ENCODE assay signal across 8 cellular contexts in genomic region chr2:121479882-121480522, GRCh38. TPM values are rescaled to one million over a fixed set of nuclear protein-coding genes. Genes with fewer than 3 reads are reported as not detected.
DNase-seq lines count a peak whose midpoint lies in the region; ATAC-seq, FAIRE-seq and TF ChIP-seq lines count a peak whose summit lies in the region.

No MANE protein-coding gene starts in this region.

- POLR2A ChIA-PET in GM12878 (lab: Charles Lee) = no interaction called here

- H2AFZ ChIP-seq in GM12878 (ENCODE audit: control insufficient read depth, low read depth, low read length) = no peak overlapping the region

- H3K79me2 ChIP-seq in GM12878 (ENCODE audit: control insufficient read depth, insufficient read depth, low read length) = peaks cover 1% of the 10 kb centered on the region

- peak; percentile 53 for ATAC-seq in GM12878
- peak; percentile 69 to 72 for ATAC-seq in lower lobe of right lung
- no peak for ATAC-seq in HG03354 (IDR thresholded peaks at IDR 0.05; ENCODE audit: poor library complexity, severe bottlenecking, unreplicated experiment)
- no peak for ATAC-seq in HG03175 (IDR thresholded peaks at IDR 0.05; ENCODE audit: unreplicated experiment)

- TF ChIP-seq POLR2A in GM12878 (IDR thresholded peaks at IDR 0.05; ENCODE audit: low read depth, low read length) = no peak

- no peak overlapping the region for H3K9ac ChIP-seq in GM12878 (ENCODE audit: control insufficient read depth, insufficient read depth, low read length)

- no peak overlapping the region for H3K4me2 ChIP-seq in GM12878 (ENCODE audit: control insufficient read depth, insufficient read depth)

- RAD21 ChIA-PET in GM12878 (lab: Charles Lee; ENCODE audit: unreplicated experiment) = interaction anchor here (1.2 kb wide), 1 partner anchor 11 kb away, joined by 3 read pairs; no protein-coding TSS in a partner anchor

- H3K36me3 ChIP-seq in GM12878 (ENCODE audit: control insufficient read depth in 2 of 2, insufficient read depth in 2 of 2, low read length in 1 of 2) = peaks cover 4 to 9% of the 10 kb centered on the region in 2 experiments; a peak in 3 of 4 replicates
- H3K36me3 ChIP-seq in lower lobe of right lung = no peaks in the 10 kb centered on the region

- no peaks in the 10 kb centered on the region for H4K20me1 ChIP-seq in GM12878 (ENCODE audit: control insufficient read depth, insufficient read depth)

- H3K27ac ChIP-seq in GM12878 (ENCODE audit: control insufficient read depth, insufficient read depth) = no peak overlapping the region
- H3K27ac ChIP-seq in lower lobe of right lung = no peak overlapping the region

- DNase-seq in Caki2 (ENCODE audit: low read depth) (peak; percentile 38), M059J (ENCODE audit: low read depth) (peak; percentile 14), GM12878 (ENCODE audit: low read depth, low spot score) (no peak), lower lobe of right lung (no peak), mesenteric fat pad (ENCODE audit: low spot score) (no peak), Ammon's horn (ENCODE audit: low spot score) (no peak)

- H3K4me3 ChIP-seq in GM12878 (no peak overlapping the region), lower lobe of right lung (no peak overlapping the region)

- H3K27me3 ChIP-seq in GM12878 (replicated peaks in 1 of 2; ENCODE audit: control insufficient read depth in 2 of 2, insufficient read depth in 2 of 2, low read length in 1 of 2) = no peaks in the 10 kb centered on the region
- H3K27me3 ChIP-seq in lower lobe of right lung (ENCODE audit: low read depth) = no peaks in the 10 kb centered on the region

- SMC1A ChIA-PET in GM12878 (lab: Charles Lee; ENCODE audit: uncharacterized antibody, unreplicated experiment) = interaction anchor here (2.2 kb wide), 1 partner anchor 21 kb away, joined by 7 read pairs; no protein-coding TSS in a partner anchor

- in situ Hi-C loops in Caki2 (cut with HindIII; ENCODE audit: low pct_unique_long_range_greater_than_20kb, low sequenced_read_pairs) = no loop called here
- in situ Hi-C loops in GM12878 (cut with MboI) = no loop called here

- TF ChIP-seq EP300 in GM12878 (IDR thresholded peaks at IDR 0.05; ENCODE audit: borderline replicate concordance in 1 of 2, control insufficient read depth in 1 of 2, low read depth in 2 of 2, low read length in 2 of 2) = no peak

- no peaks in the 10 kb centered on the region for H3K4me1 ChIP-seq in GM12878 (ENCODE audit: control insufficient read depth, insufficient read depth, low read length)
- peaks cover 22% of the 10 kb centered on the region for H3K4me1 ChIP-seq in lower lobe of right lung

- TF ChIP-seq RAD21 in GM12878 (IDR thresholded peaks at IDR 0.05; ENCODE audit: insufficient read depth, low read depth, low read length) = no peak

- CTCF ChIA-PET in GM12878 (lab: Yijun Ruan, JAX) = interaction anchor here (0.6 to 0.7 kb wide), 2 partner anchors 11 to 52 kb away, joined by 3 read pairs; no protein-coding TSS in a partner anchor

- BruUV-seq in GM12878 (replicated peaks; lab: Mats Ljungman, UMichigan) = no TSS peak

- intact Hi-C loops in GM12878 (cut with micrococcal nuclease; ENCODE audit: unreplicated experiment) = no loop called here
- intact Hi-C loops in lower lobe of right lung (cut with DNase I) = no loop called here

- H3K9me3 ChIP-seq in GM12878 (replicated peaks; ENCODE audit: control insufficient read depth, insufficient read depth, low read length) (no peaks in the 10 kb centered on the region), lower lobe of right lung (no peaks in the 10 kb centered on the region)

- no peak for FAIRE-seq in GM12878 (lab: Jason Lieb, UNC)

- WGBS in GM12878 (ENCODE audit: insufficient coverage, insufficient replicate concordance, low lambda C conversion rate, missing lambda C conversion rate) = 84% methylated on average over 8 of the region's 8 CpGs

- TF ChIP-seq CTCF in GM12878 (IDR thresholded peaks at IDR 0.05 in 2 of 3, conservative IDR thresholded peaks at IDR 0.05 in 1 of 3; ENCODE audit: control insufficient read depth in 2 of 3, extremely low read depth in 1 of 3, insufficient read depth in 1 of 3, low read depth in 3 of 3, low read length in 3 of 3) (0 out of 6 replicates have a peak, but pooled peaks of 1 of the 3 experiments have one; percentile 29), lower lobe of right lung (IDR thresholded peaks at IDR 0.05) (peak; percentile 9)

TF ChIP-seq in GM12878, 131 proteins besides CTCF, POLR2A, EP300 and RAD21 (continues in another document):
- TF ChIP-seq MEF2A (IDR thresholded peaks at IDR 0.05; ENCODE audit: insufficient read depth, low read depth, low read length) (no peak), FOXM1 (IDR thresholded peaks at IDR 0.05; ENCODE audit: low read depth, low read length) (no peak), MXI1 (IDR thresholded peaks at IDR 0.05; ENCODE audit: low read depth, low read length) (no peak), ZNF592 (IDR thresholded peaks at IDR 0.05) (no peak), JUNB (IDR thresholded peaks at IDR 0.05) (no peak)
- TF ChIP-seq, protein P1, sequence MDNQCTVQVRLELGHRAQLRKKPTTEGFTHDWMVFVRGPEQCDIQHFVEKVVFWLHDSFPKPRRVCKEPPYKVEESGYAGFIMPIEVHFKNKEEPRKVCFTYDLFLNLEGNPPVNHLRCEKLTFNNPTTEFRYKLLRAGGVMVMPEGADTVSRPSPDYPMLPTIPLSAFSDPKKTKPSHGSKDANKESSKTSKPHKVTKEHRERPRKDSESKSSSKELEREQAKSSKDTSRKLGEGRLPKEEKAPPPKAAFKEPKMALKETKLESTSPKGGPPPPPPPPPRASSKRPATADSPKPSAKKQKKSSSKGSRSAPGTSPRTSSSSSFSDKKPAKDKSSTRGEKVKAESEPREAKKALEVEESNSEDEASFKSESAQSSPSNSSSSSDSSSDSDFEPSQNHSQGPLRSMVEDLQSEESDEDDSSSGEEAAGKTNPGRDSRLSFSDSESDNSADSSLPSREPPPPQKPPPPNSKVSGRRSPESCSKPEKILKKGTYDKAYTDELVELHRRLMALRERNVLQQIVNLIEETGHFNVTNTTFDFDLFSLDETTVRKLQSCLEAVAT (IDR thresholded peaks at IDR 0.05) = no peak

RNA-seq across cellular contexts. Expression of gene RNU4ATAC, which starts 50.7 kb away (rescaled TPM):
- not detected in 2 replicates for total RNA-seq in Caki2 (2014; rRNA removed; shearing (Covaris generic); ENCODE audit: low replicate concordance)
- total RNA-seq in M059J (2014; rRNA removed; shearing (Covaris generic)) = under 0.01 TPM in 1 of 2 replicates, not detected in the other
- total RNA-seq in GM12878 (2013; cell fraction: nucleolus; rRNA removed) = not detected in 2 replicates
- total RNA-seq in GM12878 (2014; rRNA removed) (not detected in 2 replicates), GM12878 (2014; rRNA removed; fragmentation: Illumina TruSeq; extraction: Trizol) (not detected in 2 replicates), GM12878 (2021) (not detected in 2 replicates), lower lobe of right lung (24.8 TPM), mesenteric fat pad (not detected)
- polyA plus RNA-seq in GM12878 (2011; ENCODE audit: low read depth) = not detected
- polyA plus RNA-seq in GM12878 (2011; rRNA removed) (not detected in 2 replicates), GM12878 (2014; fragmentation: Illumina TruSeq; extraction: Trizol) (not detected in 2 replicates), GM12878 (2014; fragmentation: Nextera tagmentation; extraction: Ambion mirVana) (not detected), GM12878 (2014; rRNA removed) (not detected in 2 replicates), GM12878 (2016; fragmentation: Nextera tagmentation; extraction: Ambion mirVana) (1 to 10 TPM in 1 of 2 experiments, not detected in 1; 6.6 TPM)
- not detected in 2 replicates for polyA plus RNA-seq in GM12878 (2011; cell fraction: cytosol; rRNA removed)
- not detected in 2 replicates for polyA plus RNA-seq in GM12878 (2011; cell fraction: nucleus; rRNA removed)
- polyA plus RNA-seq in GM12878 (2012) = not detected in 2 replicates
- polyA minus RNA-seq in GM12878 (2011; rRNA and poly(A)+ RNA removed) = under 0.01 and 5,859 TPM in 2 replicates
- 3,416 and 4,512 TPM in 2 replicates for polyA minus RNA-seq in GM12878 (2011; cell fraction: cytosol; rRNA and poly(A)+ RNA removed)
- polyA minus RNA-seq in GM12878 (2011; cell fraction: nucleus; rRNA and poly(A)+ RNA removed) = under 0.01 TPM in 2 replicates

Comparison
In these comparisons a context has a peak if more than half of its experiments do, and no peak if none do; other contexts are left out.
1. DNase-seq: peak in Caki2 (single experiment) and M059J (single experiment); none in GM12878 (single experiment), lower lobe of right lung (single experiment), mesenteric fat pad (single experiment) and Ammon's horn (single experiment).
2. ATAC-seq: peak in GM12878 (single experiment) and lower lobe of right lung (2 of 2); none in HG03354 (single experiment) and HG03175 (single experiment).